8 cellular contexts compared by ENCODE assay signal in genomic region chr1:52552505-52553371, GRCh38. TPM values are rescaled to one million over a fixed set of nuclear protein-coding genes. Genes with fewer than 3 reads are reported as not detected.
DNase-seq lines count a peak whose midpoint lies in the region; ATAC-seq and TF ChIP-seq lines count a peak whose summit lies in the region.

Gene TUT4, minus strand, starts transcription at chr1:52553092. Its CDS starts 26,812 bp downstream, at chr1:52526280.

- H2AFZ ChIP-seq in KMS-11 (ENCODE audit: low read depth) = peak within 1 kb of the TSS; percentile 66

- CTCF ChIA-PET in RWPE1 (lab: Yijun Ruan, JAX) = no interaction called here

- peaks cover 25% of the 10 kb centered on the region for H3K4me1 ChIP-seq in KMS-11 (ENCODE audit: low read depth, poor library complexity, severe bottlenecking)
- peaks cover 6% of the 10 kb centered on the region for H3K4me1 ChIP-seq in foreskin keratinocyte

- POLR2A ChIA-PET in RWPE1 (lab: Yijun Ruan, JAX; ENCODE audit: low non-redundant PET) = interaction anchor here (0.6 to 0.7 kb wide), 2 partner anchors 74 to 113 kb away, joined by 4 to 5 read pairs; no protein-coding TSS in a partner anchor

- H3K36me3 Mint-ChIP-seq in neural crest cell (ENCODE audit: low read depth) = no peaks in the 10 kb centered on the region

- H3K9me3 Mint-ChIP-seq in neural crest cell = no peaks in the 10 kb centered on the region
- no peaks in the 10 kb centered on the region for H3K9me3 Mint-ChIP-seq in stimulated activated naive CD8-positive, alpha-beta T cell treated with anti-CD3 and anti-CD28 coated beads, Interleukin-15, amount 100 ng/mL, for 72 hours

- peaks cover 31% of the 10 kb centered on the region for H3K4me1 Mint-ChIP-seq in neural crest cell
- H3K4me1 Mint-ChIP-seq in stimulated activated naive CD8-positive, alpha-beta T cell treated with anti-CD3 and anti-CD28 coated beads, Interleukin-15, amount 100 ng/mL, for 72 hours = peaks cover 35% of the 10 kb centered on the region

- H3K27ac Mint-ChIP-seq in neural crest cell (ENCODE audit: unreplicated experiment) = peak within 1 kb of the TSS; percentile 97
- H3K27ac Mint-ChIP-seq in stimulated activated naive CD8-positive, alpha-beta T cell treated with anti-CD3 and anti-CD28 coated beads, Interleukin-15, amount 100 ng/mL, for 72 hours = peak within 1 kb of the TSS; percentile 74 to 91

- H3K27me3 ChIP-seq in KMS-11 (ENCODE audit: insufficient read depth, low read depth) = no peaks in the 10 kb centered on the region
- H3K27me3 ChIP-seq in foreskin keratinocyte = no peaks in the 10 kb centered on the region

- peak within 1 kb of the TSS; percentile 74 for H3K4me3 ChIP-seq in KMS-11 (IDR thresholded peaks at IDR 0.05; ENCODE audit: insufficient read depth, low read depth, low read length)

- 0 out of 2 replicates have a peak, but pooled peaks cover 6% of the 10 kb centered on the region for H4K20me1 ChIP-seq in KMS-11 (ENCODE audit: insufficient read depth)

- no peaks in the 10 kb centered on the region for H3K36me3 ChIP-seq in KMS-11 (ENCODE audit: insufficient read depth)

- H3K27ac ChIP-seq in KMS-11 (peak within 1 kb of the TSS; percentile 94), RWPE1 (peak within 1 kb of the TSS; percentile 94), foreskin keratinocyte (peak within 1 kb of the TSS; percentile 75)

- peak within 1 kb of the TSS; percentile 88 for H3K4me3 Mint-ChIP-seq in neural crest cell
- H3K4me3 Mint-ChIP-seq in stimulated activated naive CD8-positive, alpha-beta T cell treated with anti-CD3 and anti-CD28 coated beads, Interleukin-15, amount 100 ng/mL, for 72 hours = peak within 1 kb of the TSS in 1 of 2 donors; percentile 64

- H3K27me3 Mint-ChIP-seq in neural crest cell (ENCODE audit: low read depth) = no peaks in the 10 kb centered on the region
- H3K27me3 Mint-ChIP-seq in stimulated activated naive CD8-positive, alpha-beta T cell treated with anti-CD3 and anti-CD28 coated beads, Interleukin-15, amount 100 ng/mL, for 72 hours = no peaks in the 10 kb centered on the region

- DNase-seq in D341Med (ENCODE audit: low spot score) = peak; percentile 84
- DNase-seq in RWPE1 (ENCODE audit: low spot score) = peak; percentile 42
- DNase-seq in activated gamma-delta T cell (lab: John Stamatoyannopoulos, UW) = peak; percentile 65
- peak in 1 of 2 donors; percentile 60 for DNase-seq in foreskin keratinocyte
- DNase-seq in neural crest cell (ENCODE audit: low read depth, low spot score) = peak; percentile 81
- DNase-seq in stimulated activated naive CD8-positive, alpha-beta T cell treated with anti-CD3 and anti-CD28 coated beads, Interleukin-15, amount 100 ng/mL, for 72 hours = peak; percentile 80 to 84

- TF ChIP-seq CTCF in KMS-11 (conservative IDR thresholded peaks at IDR 0.05; ENCODE audit: low read depth, low read length) = no peak
- TF ChIP-seq CTCF in RWPE1 (conservative IDR thresholded peaks at IDR 0.05; ENCODE audit: low read depth) = no peak
- TF ChIP-seq CTCF in foreskin keratinocyte (conservative IDR thresholded peaks at IDR 0.05) = peak; percentile 39
- peak; percentile 30 for TF ChIP-seq CTCF in neural crest cell (conservative IDR thresholded peaks at IDR 0.05)

- H3K4me2 ChIP-seq in KMS-11 = peak within 1 kb of the TSS; percentile 87

- peaks cover 45% of the 10 kb centered on the region for H3K79me2 ChIP-seq in KMS-11 (ENCODE audit: insufficient read depth, low read depth)

- ATAC-seq in GM21526 (IDR thresholded peaks at IDR 0.05; ENCODE audit: low FRiP score, unreplicated experiment) (peak; percentile 31), foreskin keratinocyte (peak; percentile 67)
- ATAC-seq in stimulated activated naive CD8-positive, alpha-beta T cell treated with anti-CD3 and anti-CD28 coated beads, Interleukin-15, amount 100 ng/mL, for 72 hours = peak; percentile 68

- H3K9ac ChIP-seq in KMS-11 = peak within 1 kb of the TSS; percentile 87

RNA-seq across cellular contexts. Expression of gene TUT4, which starts in this region (rescaled TPM):
- total RNA-seq in foreskin keratinocyte (26.5 and 29.1 TPM in 2 replicates), neural crest cell (88.0 and 89.6 TPM in 2 replicates)
- 15.6 and 18.1 TPM in 2 replicates for polyA plus RNA-seq in foreskin keratinocyte

Comparison
In these comparisons a context has a peak if more than half of its experiments do, and no peak if none do; other contexts are left out.
1. CTCF ChIP-seq: peak in foreskin keratinocyte (single experiment) and neural crest cell (single experiment); none in KMS-11 (single experiment) and RWPE1 (single experiment).
2. Peak in every context shown above with its lines, with median percentiles within 50 percentile points of each other: ATAC-seq and H3K27ac ChIP-seq.